ENCODE assay signal across 8 cellular contexts in the genomic region with DNA sequence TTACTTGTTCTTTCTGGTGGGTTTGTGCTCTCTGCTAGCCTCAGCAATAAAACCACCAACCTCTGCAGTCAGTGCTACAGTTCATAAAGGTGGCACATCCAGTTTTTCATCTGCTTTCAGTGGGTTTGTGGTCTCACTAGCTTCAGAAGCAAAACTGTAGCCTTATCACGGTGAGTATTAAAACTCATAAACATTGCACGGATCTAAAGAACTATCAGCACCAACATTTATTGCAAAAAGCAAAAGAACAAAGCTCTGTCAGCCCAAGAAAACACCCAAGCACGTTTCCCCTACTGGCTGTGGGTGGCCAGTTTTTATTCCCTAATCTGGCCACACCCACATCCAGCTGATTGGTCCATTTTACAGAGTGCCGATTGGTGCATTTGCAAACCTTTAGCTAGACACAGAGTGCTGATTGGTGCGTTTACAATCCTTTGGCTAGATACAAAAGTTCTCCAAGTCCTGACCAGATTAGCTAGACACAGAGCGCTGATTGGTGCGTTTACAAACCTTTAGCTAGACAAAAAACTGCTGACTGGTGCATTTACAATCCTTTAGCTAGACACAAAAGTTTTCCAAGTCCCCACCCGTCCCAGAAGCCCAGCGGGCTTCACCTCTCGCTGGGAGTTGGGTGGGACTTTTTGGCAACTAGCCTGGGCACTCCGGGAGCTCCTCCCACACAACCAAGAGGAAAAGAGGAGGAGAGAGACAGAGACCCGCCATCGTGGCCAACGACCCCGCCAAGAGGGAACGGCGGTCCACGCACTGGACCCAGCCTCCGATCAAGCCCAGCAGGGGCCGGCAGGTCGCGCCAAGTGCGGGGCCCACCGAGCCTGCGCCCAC. TPM values are rescaled to one million over a fixed set of nuclear protein-coding genes. Genes with fewer than 3 reads are reported as not detected.
DNase-seq lines count a peak whose midpoint lies in the region; ATAC-seq, FAIRE-seq and TF ChIP-seq lines count a peak whose summit lies in the region.

No MANE protein-coding gene starts in this region.

- 48% methylated on average over 21 of the region's 25 CpGs for WGBS in HepG2 (ENCODE audit: low lambda C conversion rate)

- peaks cover 40% of the 10 kb centered on the region for H3K4me1 Mint-ChIP-seq in activated naive CD8-positive, alpha-beta T cell treated with anti-CD3 and anti-CD28 coated beads, Interleukin-2, amount 50 U/mL, for 24 hours

- peak overlapping the region; percentile 74 for H3K4me3 ChIP-seq in BLaER1
- H3K4me3 ChIP-seq in NB4 (ENCODE audit: low read depth, low read length): peak overlapping the region; percentile 70
- peak overlapping the region; percentile 56 to 76 (median 70) for H3K4me3 ChIP-seq in HepG2 (replicated peaks in 1 of 3; ENCODE audit: insufficient read depth in 1 of 3, low read depth in 2 of 3, low read length in 3 of 3)
- H3K4me3 ChIP-seq in thoracic aorta: peak overlapping the region; percentile 77

- H3K4me2 ChIP-seq in BLaER1 (peak overlapping the region; percentile 91), HepG2 (ENCODE audit: low read depth, low read length) (peak overlapping the region; percentile 75)

- CTCF ChIA-PET in HepG2 (lab: Yijun Ruan, JAX; ENCODE audit: low intra/inter-chr PET ratio, low total read pairs): no interaction called here

- BruUV-seq in HepG2 (replicated peaks; lab: Mats Ljungman, UMichigan): no TSS peak

- peak overlapping the region; percentile 79 for H3K9ac ChIP-seq in BLaER1
- peak overlapping the region; percentile 83 for H3K9ac ChIP-seq in HepG2 (ENCODE audit: insufficient read depth, low read depth, low read length)

- H3K4me3 Mint-ChIP-seq in activated naive CD8-positive, alpha-beta T cell treated with anti-CD3 and anti-CD28 coated beads, Interleukin-2, amount 50 U/mL, for 24 hours: peak overlapping the region; percentile 82

- H3K36me3 ChIP-seq in BLaER1: no peaks in the 10 kb centered on the region
- peaks cover 0 to under 1% of the 10 kb centered on the region in 2 experiments; a peak in 2 of 5 replicates for H3K36me3 ChIP-seq in HepG2 (replicated peaks in 1 of 2; ENCODE audit: control insufficient read depth in 1 of 2, insufficient read depth in 2 of 2, low read length in 2 of 2)
- H3K36me3 ChIP-seq in thoracic aorta: no peaks in the 10 kb centered on the region

- H3K27me3 ChIP-seq in BLaER1 (no peaks in the 10 kb centered on the region), HepG2 (ENCODE audit: control insufficient read depth in 1 of 2, insufficient read depth in 2 of 2, low read length in 2 of 2) (no peaks in the 10 kb centered on the region), thoracic aorta (replicated peaks; ENCODE audit: insufficient read depth) (no peaks in the 10 kb centered on the region)

- H3K27ac ChIP-seq in BLaER1 (peak overlapping the region; percentile 81), HepG2 (ENCODE audit: extremely low read length, insufficient read depth, low read length) (peak overlapping the region; percentile 95), thoracic aorta (peak overlapping the region; percentile 72 to 78)

- TF ChIP-seq POLR2A in NB4 (IDR thresholded peaks at IDR 0.05; ENCODE audit: extremely low read depth, insufficient read length): no peak
- peak; percentile 19 to 42 for TF ChIP-seq POLR2A in HepG2 (IDR thresholded peaks at IDR 0.05; ENCODE audit: insufficient read depth in 1 of 2, low read depth in 2 of 2, low read length in 2 of 2)

- H2AFZ ChIP-seq in HepG2 (ENCODE audit: low read length): no peak overlapping the region

- POLR2A ChIA-PET in HepG2 (lab: Yijun Ruan, JAX): interaction anchor here (0.7 to 6.6 kb wide), 10 partner anchors 9 to 241 kb away, joined by 3 to 332 read pairs (median 23); a partner anchor contains a TSS

- H3K4me1 ChIP-seq in BLaER1: peaks cover 41% of the 10 kb centered on the region
- H3K4me1 ChIP-seq in HepG2 (ENCODE audit: insufficient read depth, low read length): peaks cover 24% of the 10 kb centered on the region
- peaks cover 14 to 18% of the 10 kb centered on the region in 2 donors for H3K4me1 ChIP-seq in thoracic aorta (ENCODE audit: control insufficient read depth in 1 of 2, low read depth in 2 of 2)

- in situ Hi-C loops in HepG2 (cut with HindIII; ENCODE audit: extremely low pct_ligation_motif_present, low pct_unique_long_range_greater_than_20kb): no loop called here

- H4K20me1 ChIP-seq in BLaER1 (no peaks in the 10 kb centered on the region), HepG2 (ENCODE audit: insufficient read depth, low read length) (no peaks in the 10 kb centered on the region)

- peaks cover 9% of the 10 kb centered on the region for H3K36me3 Mint-ChIP-seq in activated naive CD8-positive, alpha-beta T cell treated with anti-CD3 and anti-CD28 coated beads, Interleukin-2, amount 50 U/mL, for 24 hours (ENCODE audit: low read depth)

- FAIRE-seq in HepG2 (lab: Jason Lieb, UNC): no peak

- no peaks in the 10 kb centered on the region for H3K27me3 Mint-ChIP-seq in activated naive CD8-positive, alpha-beta T cell treated with anti-CD3 and anti-CD28 coated beads, Interleukin-2, amount 50 U/mL, for 24 hours

- peak; percentile 30; the same call in 1 of the 2 replicates for TF ChIP-seq RAD21 in HepG2 (CRISPR knock-in tag; IDR thresholded peaks at IDR 0.05)

- ATAC-seq in activated naive CD8-positive, alpha-beta T cell treated with anti-CD3 and anti-CD28 coated beads, Interleukin-2, amount 50 U/mL, for 24 hours: no peak
- no peak for ATAC-seq in HepG2
- no peak for ATAC-seq in thoracic aorta (ENCODE audit: insufficient number of reproducible peaks, low FRiP score, low read depth)
- ATAC-seq in HG03159 (IDR thresholded peaks at IDR 0.05; ENCODE audit: unreplicated experiment): no peak

- peak; percentile 56 for DNase-seq in NB4 (ENCODE audit: low read depth)
- peak; percentile 50 for DNase-seq in activated naive CD8-positive, alpha-beta T cell treated with anti-CD3 and anti-CD28 coated beads, Interleukin-2, amount 50 U/mL, for 24 hours
- DNase-seq in HepG2 (ENCODE audit: low spot score): peak; percentile 72
- no peak for DNase-seq in thoracic aorta (ENCODE audit: low spot score)
- no peak for DNase-seq in DMS153 (lab: John Stamatoyannopoulos, UW)
- DNase-seq in NCI-H510A (lab: John Stamatoyannopoulos, UW): no peak

- H3K9me3 Mint-ChIP-seq in activated naive CD8-positive, alpha-beta T cell treated with anti-CD3 and anti-CD28 coated beads, Interleukin-2, amount 50 U/mL, for 24 hours: peaks cover 9% of the 10 kb centered on the region

- peaks cover 15% of the 10 kb centered on the region for H3K79me2 ChIP-seq in HepG2 (ENCODE audit: insufficient read depth, low read length)

- intact Hi-C loops in HepG2 (cut with micrococcal nuclease; ENCODE audit: unreplicated experiment): no loop called here

- TF ChIP-seq CTCF in NB4 (IDR thresholded peaks at IDR 0.05; ENCODE audit: low read depth, low read length) (no peak), HepG2 (CRISPR knock-in tag; IDR thresholded peaks at IDR 0.05) (no peak), thoracic aorta (IDR thresholded peaks at IDR 0.05) (no peak)

- H3K9me3 ChIP-seq in BLaER1: peaks cover 30% of the 10 kb centered on the region
- H3K9me3 ChIP-seq in HepG2 (ENCODE audit: low read length): peaks cover 15% of the 10 kb centered on the region
- H3K9me3 ChIP-seq in thoracic aorta: no peaks in the 10 kb centered on the region

- TF ChIP-seq EP300 in HepG2 (IDR thresholded peaks at IDR 0.05; ENCODE audit: low read depth in 2 of 2, low read length in 2 of 2) (no peak), HepG2 (CRISPR knock-in tag; IDR thresholded peaks at IDR 0.05; ENCODE audit: borderline replicate concordance) (no peak)

- H3K27ac Mint-ChIP-seq in activated naive CD8-positive, alpha-beta T cell treated with anti-CD3 and anti-CD28 coated beads, Interleukin-2, amount 50 U/mL, for 24 hours: peak overlapping the region; percentile 89

RNA-seq across cellular contexts. Expression of a gene that starts 3.3 kb away (rescaled TPM):
- total RNA-seq in HepG2 (2016; rRNA removed; fragmentation: Illumina TruSeq; extraction: Trizol): 163 and 184 TPM in 2 replicates
- 87.4 and 106 TPM in 2 replicates for total RNA-seq in HepG2 (2016; cell fraction: cytosol; rRNA removed; fragmentation: Illumina TruSeq; extraction: Trizol; ENCODE audit: low read depth)
- 172 and 188 TPM in 2 replicates for total RNA-seq in HepG2 (2016; cell fraction: insoluble cytoplasmic fraction; rRNA removed; fragmentation: Illumina TruSeq; extraction: Trizol)
- total RNA-seq in HepG2 (2016; cell fraction: membrane; rRNA removed; fragmentation: Illumina TruSeq; extraction: Trizol): 122 and 141 TPM in 2 replicates
- total RNA-seq in HepG2 (2016; cell fraction: nucleus; rRNA removed; fragmentation: Illumina TruSeq; extraction: Trizol): 137 and 149 TPM in 2 replicates
- 157 and 184 TPM in 2 replicates for polyA plus RNA-seq in HepG2 (2011; rRNA removed)
- 179 and 195 TPM in 2 replicates for polyA plus RNA-seq in HepG2 (2011; cell fraction: cytosol; rRNA removed)
- polyA plus RNA-seq in HepG2 (2011; cell fraction: nucleus; rRNA removed): 50.7 TPM in 2 replicates
- 127 and 151 TPM in 2 replicates for polyA plus RNA-seq in HepG2 (2012)
- 93.8 and 119 TPM in 2 replicates for polyA plus RNA-seq in HepG2 (2016; cell fraction: cytosol; fragmentation: Illumina TruSeq; extraction: Trizol; ENCODE audit: low read depth)
- polyA plus RNA-seq in HepG2 (2016; cell fraction: insoluble cytoplasmic fraction; fragmentation: Illumina TruSeq; extraction: Trizol; ENCODE audit: low read depth): 155 and 169 TPM in 2 replicates
- 116 and 139 TPM in 2 replicates for polyA plus RNA-seq in HepG2 (2016; cell fraction: membrane; fragmentation: Illumina TruSeq; extraction: Trizol; ENCODE audit: low read depth)
- 215 and 223 TPM in 2 replicates for polyA plus RNA-seq in HepG2 (2016; cell fraction: nucleus; fragmentation: Illumina TruSeq; extraction: Trizol; ENCODE audit: insufficient read depth, low read depth)
- 101 and 129 TPM in 2 replicates for polyA minus RNA-seq in HepG2 (2011; rRNA and poly(A)+ RNA removed; ENCODE audit: low replicate concordance)
- polyA minus RNA-seq in HepG2 (2011; cell fraction: cytosol; rRNA and poly(A)+ RNA removed): 36.3 and 44.5 TPM in 2 replicates
- 24.2 and 24.3 TPM in 2 replicates for polyA minus RNA-seq in HepG2 (2011; cell fraction: nucleus; rRNA and poly(A)+ RNA removed)
- total RNA-seq in thoracic aorta: 100 to 1,000 TPM in 1 of 2 donors, 10 to 100 TPM in 1; 72.9 to 129 TPM

RNA-seq across cellular contexts. Expression of a gene that starts 24.8 kb away (rescaled TPM):
- 66.2 and 106 TPM in 2 replicates for total RNA-seq in HepG2 (2016; rRNA removed; fragmentation: Illumina TruSeq; extraction: Trizol)
- 11.9 and 13.2 TPM in 2 replicates for total RNA-seq in HepG2 (2016; cell fraction: cytosol; rRNA removed; fragmentation: Illumina TruSeq; extraction: Trizol; ENCODE audit: low read depth)
- total RNA-seq in HepG2 (2016; cell fraction: insoluble cytoplasmic fraction; rRNA removed; fragmentation: Illumina TruSeq; extraction: Trizol): 64.7 and 103 TPM in 2 replicates
- total RNA-seq in HepG2 (2016; cell fraction: membrane; rRNA removed; fragmentation: Illumina TruSeq; extraction: Trizol): 18.5 and 23.4 TPM in 2 replicates
- total RNA-seq in HepG2 (2016; cell fraction: nucleus; rRNA removed; fragmentation: Illumina TruSeq; extraction: Trizol): 27.0 and 28.3 TPM in 2 replicates
- 17.0 and 23.4 TPM in 2 replicates for polyA plus RNA-seq in HepG2 (2011; rRNA removed)
- 11.7 and 15.1 TPM in 2 replicates for polyA plus RNA-seq in HepG2 (2011; cell fraction: cytosol; rRNA removed)
- 5.6 and 6.6 TPM in 2 replicates for polyA plus RNA-seq in HepG2 (2011; cell fraction: nucleus; rRNA removed)
- polyA plus RNA-seq in HepG2 (2012): 21.1 and 24.1 TPM in 2 replicates
- 5.7 and 6.5 TPM in 2 replicates for polyA plus RNA-seq in HepG2 (2016; cell fraction: cytosol; fragmentation: Illumina TruSeq; extraction: Trizol; ENCODE audit: low read depth)
- 92.1 and 98.0 TPM in 2 replicates for polyA plus RNA-seq in HepG2 (2016; cell fraction: insoluble cytoplasmic fraction; fragmentation: Illumina TruSeq; extraction: Trizol; ENCODE audit: low read depth)
- 9.4 and 11.3 TPM in 2 replicates for polyA plus RNA-seq in HepG2 (2016; cell fraction: membrane; fragmentation: Illumina TruSeq; extraction: Trizol; ENCODE audit: low read depth)
- 36.0 and 37.3 TPM in 2 replicates for polyA plus RNA-seq in HepG2 (2016; cell fraction: nucleus; fragmentation: Illumina TruSeq; extraction: Trizol; ENCODE audit: insufficient read depth, low read depth)
- 15.3 and 20.5 TPM in 2 replicates for polyA minus RNA-seq in HepG2 (2011; rRNA and poly(A)+ RNA removed; ENCODE audit: low replicate concordance)
- 6.3 and 9.7 TPM in 2 replicates for polyA minus RNA-seq in HepG2 (2011; cell fraction: cytosol; rRNA and poly(A)+ RNA removed)
- 7.9 and 10.6 TPM in 2 replicates for polyA minus RNA-seq in HepG2 (2011; cell fraction: nucleus; rRNA and poly(A)+ RNA removed)
- total RNA-seq in thoracic aorta: 10 to 100 TPM in 1 of 2 donors, 1 to 10 TPM in 1; 7.3 to 19.4 TPM

RNA-seq across cellular contexts. Expression of a gene that starts 25.2 kb away (rescaled TPM):
- total RNA-seq in HepG2 (2016; rRNA removed; fragmentation: Illumina TruSeq; extraction: Trizol) (0.53 and 0.66 TPM in 2 replicates), thoracic aorta (not detected)
- not detected in 2 replicates for total RNA-seq in HepG2 (2016; cell fraction: cytosol; rRNA removed; fragmentation: Illumina TruSeq; extraction: Trizol; ENCODE audit: low read depth)
- 1.0 and 1.1 TPM in 2 replicates for total RNA-seq in HepG2 (2016; cell fraction: insoluble cytoplasmic fraction; rRNA removed; fragmentation: Illumina TruSeq; extraction: Trizol)
- total RNA-seq in HepG2 (2016; cell fraction: membrane; rRNA removed; fragmentation: Illumina TruSeq; extraction: Trizol): not detected in 2 replicates
- total RNA-seq in HepG2 (2016; cell fraction: nucleus; rRNA removed; fragmentation: Illumina TruSeq; extraction: Trizol): not detected in 2 replicates
- polyA plus RNA-seq in HepG2 (2011; rRNA removed): 0.50 TPM in 1 of 2 replicates, not detected in the other
- 0.35 and 0.38 TPM in 2 replicates for polyA plus RNA-seq in HepG2 (2011; cell fraction: cytosol; rRNA removed)
- not detected in 2 replicates for polyA plus RNA-seq in HepG2 (2011; cell fraction: nucleus; rRNA removed)
- polyA plus RNA-seq in HepG2 (2012): 0.36 and 0.52 TPM in 2 replicates
- not detected in 2 replicates for polyA plus RNA-seq in HepG2 (2016; cell fraction: cytosol; fragmentation: Illumina TruSeq; extraction: Trizol; ENCODE audit: low read depth)
- 0.60 and 1.2 TPM in 2 replicates for polyA plus RNA-seq in HepG2 (2016; cell fraction: insoluble cytoplasmic fraction; fragmentation: Illumina TruSeq; extraction: Trizol; ENCODE audit: low read depth)
- polyA plus RNA-seq in HepG2 (2016; cell fraction: membrane; fragmentation: Illumina TruSeq; extraction: Trizol; ENCODE audit: low read depth): not detected in 2 replicates
- 1.4 TPM in 1 of 2 replicates, not detected in the other for polyA plus RNA-seq in HepG2 (2016; cell fraction: nucleus; fragmentation: Illumina TruSeq; extraction: Trizol; ENCODE audit: insufficient read depth, low read depth)
- polyA minus RNA-seq in HepG2 (2011; rRNA and poly(A)+ RNA removed; ENCODE audit: low replicate concordance): not detected in 2 replicates
- not detected in 2 replicates for polyA minus RNA-seq in HepG2 (2011; cell fraction: cytosol; rRNA and poly(A)+ RNA removed)
- polyA minus RNA-seq in HepG2 (2011; cell fraction: nucleus; rRNA and poly(A)+ RNA removed): not detected in 2 replicates

RNA-seq across cellular contexts. Expression of a gene that starts 28.0 kb away (rescaled TPM):
- total RNA-seq in HepG2 (2016; rRNA removed; fragmentation: Illumina TruSeq; extraction: Trizol): 191 and 200 TPM in 2 replicates
- 220 and 308 TPM in 2 replicates for total RNA-seq in HepG2 (2016; cell fraction: cytosol; rRNA removed; fragmentation: Illumina TruSeq; extraction: Trizol; ENCODE audit: low read depth)
- total RNA-seq in HepG2 (2016; cell fraction: insoluble cytoplasmic fraction; rRNA removed; fragmentation: Illumina TruSeq; extraction: Trizol): 192 and 194 TPM in 2 replicates
- 279 and 333 TPM in 2 replicates for total RNA-seq in HepG2 (2016; cell fraction: membrane; rRNA removed; fragmentation: Illumina TruSeq; extraction: Trizol)
- total RNA-seq in HepG2 (2016; cell fraction: nucleus; rRNA removed; fragmentation: Illumina TruSeq; extraction: Trizol): 116 and 125 TPM in 2 replicates
- polyA plus RNA-seq in HepG2 (2011; rRNA removed): 86.9 and 133 TPM in 2 replicates
- 90.3 and 110 TPM in 2 replicates for polyA plus RNA-seq in HepG2 (2011; cell fraction: cytosol; rRNA removed)
- 36.1 and 45.4 TPM in 2 replicates for polyA plus RNA-seq in HepG2 (2011; cell fraction: nucleus; rRNA removed)
- 61.8 and 116 TPM in 2 replicates for polyA plus RNA-seq in HepG2 (2012)
- polyA plus RNA-seq in HepG2 (2016; cell fraction: cytosol; fragmentation: Illumina TruSeq; extraction: Trizol; ENCODE audit: low read depth): 248 and 371 TPM in 2 replicates
- polyA plus RNA-seq in HepG2 (2016; cell fraction: insoluble cytoplasmic fraction; fragmentation: Illumina TruSeq; extraction: Trizol; ENCODE audit: low read depth): 171 and 177 TPM in 2 replicates
- 243 and 316 TPM in 2 replicates for polyA plus RNA-seq in HepG2 (2016; cell fraction: membrane; fragmentation: Illumina TruSeq; extraction: Trizol; ENCODE audit: low read depth)
- 178 and 179 TPM in 2 replicates for polyA plus RNA-seq in HepG2 (2016; cell fraction: nucleus; fragmentation: Illumina TruSeq; extraction: Trizol; ENCODE audit: insufficient read depth, low read depth)
- polyA minus RNA-seq in HepG2 (2011; rRNA and poly(A)+ RNA removed; ENCODE audit: low replicate concordance): 57.9 and 63.5 TPM in 2 replicates
- 22.6 and 28.8 TPM in 2 replicates for polyA minus RNA-seq in HepG2 (2011; cell fraction: cytosol; rRNA and poly(A)+ RNA removed)
- polyA minus RNA-seq in HepG2 (2011; cell fraction: nucleus; rRNA and poly(A)+ RNA removed): 64.8 and 69.5 TPM in 2 replicates
- total RNA-seq in thoracic aorta: 10 to 100 TPM; 63.4 to 80.7 TPM

Comparison
In these comparisons a context has a peak if more than half of its experiments do, and no peak if none do; other contexts are left out.
1. DNase-seq: peak in NB4 (single experiment), activated naive CD8-positive, alpha-beta T cell treated with anti-CD3 and anti-CD28 coated beads, Interleukin-2, amount 50 U/mL, for 24 hours (single experiment) and HepG2 (single experiment); none in thoracic aorta (single experiment), DMS153 (single experiment) and NCI-H510A (single experiment).
2. Peak in every context shown above with its lines, with median percentiles within 50 percentile points of each other: H3K27ac ChIP-seq and H3K4me3 ChIP-seq.